Comparison of ENCODE assay signal across 31 cellular contexts in genomic region chr2:167551411-167551810, GRCh38.
"Had no signal": no experiment of that assay in that cellular context is flagged by ENCODE, and none has a peak within 500 bp of the region (broad histone marks: within the 10 kb centered on the region; RNA-seq: fewer than 3 reads in every experiment).

No MANE protein-coding gene starts in this region.

- H3K4me3 ChIP-seq: SJSA1 had no signal

- H3K36me3 ChIP-seq: SJSA1 had no signal

- H3K4me1 ChIP-seq: SJSA1 had no signal

- H3K27ac ChIP-seq: SJSA1, VCaP had no signal

- H3K27me3 ChIP-seq: SJSA1 had no signal

- DNase-seq: activated CD4-positive, alpha-beta memory T cell treated with anti-CD3 and anti-CD28 coated beads, Interleukin-2, amount 10 ng/mL, durations not matched to agents 7 days and 5 days; activated CD4-positive, alpha-beta T cell treated with anti-CD3 and anti-CD28 coated beads for 1 hour; activated CD4-positive, alpha-beta T cell treated with anti-CD3 and anti-CD28 coated beads for 48 hours; activated CD4-positive, CD25-positive, alpha-beta regulatory T cell; activated CD8-positive, alpha-beta memory T cell treated with anti-CD3 and anti-CD28 coated beads for 24 hours; activated CD8-positive, alpha-beta memory T cell treated with anti-CD3 and anti-CD28 coated beads, Interleukin-2, amount 10 ng/mL, durations not matched to agents 7 days and 5 days; activated CD8-positive, alpha-beta memory T cell treated with anti-CD3 and anti-CD28 coated beads, Interleukin-2, amount 50 U/mL, for 48 hours; activated effector memory CD4-positive, alpha-beta T cell treated with Interleukin-2 at 50 U/mL for 16 hours; activated naive CD4-positive, alpha-beta T cell treated with anti-CD3 and anti-CD28 coated beads, Interleukin-2, amount 10 ng/mL, durations not matched to agents 7 days and 5 days; activated naive CD8-positive, alpha-beta T cell treated with anti-CD3 and anti-CD28 coated beads, Interleukin-2, amount 50 U/mL, for 24 hours; activated T-cell treated with anti-CD3 and anti-CD28 coated beads, Interleukin-2, amount 50 U/mL, for 48 hours; anterior cingulate cortex; caudate nucleus; cerebellar nuclear complex; NCI-H1092 treated with DMSO at 0.1 percent for 48 hours; NCI-H1417; NCI-H146; NCI-H187; NCI-H2029 treated with DMSO at 0.1 percent for 48 hours; NCI-H2107; NCI-H2171; NCI-H510A; NCI-H526; NCI-H748 treated with DMSO at 0.1 percent for 48 hours; NK-92 treated with Interleukin-12 subunit alpha and Interleukin-12 subunit beta, amount 100 ng/mL, for 24 hours; SHP77; T-cell; T-helper 17 cell; T-helper 9 cell had no signal

- H3K9me3 ChIP-seq: SJSA1 had no signal
